Comparison of ENCODE assay signal across 21 cellular contexts in the genomic region with DNA sequence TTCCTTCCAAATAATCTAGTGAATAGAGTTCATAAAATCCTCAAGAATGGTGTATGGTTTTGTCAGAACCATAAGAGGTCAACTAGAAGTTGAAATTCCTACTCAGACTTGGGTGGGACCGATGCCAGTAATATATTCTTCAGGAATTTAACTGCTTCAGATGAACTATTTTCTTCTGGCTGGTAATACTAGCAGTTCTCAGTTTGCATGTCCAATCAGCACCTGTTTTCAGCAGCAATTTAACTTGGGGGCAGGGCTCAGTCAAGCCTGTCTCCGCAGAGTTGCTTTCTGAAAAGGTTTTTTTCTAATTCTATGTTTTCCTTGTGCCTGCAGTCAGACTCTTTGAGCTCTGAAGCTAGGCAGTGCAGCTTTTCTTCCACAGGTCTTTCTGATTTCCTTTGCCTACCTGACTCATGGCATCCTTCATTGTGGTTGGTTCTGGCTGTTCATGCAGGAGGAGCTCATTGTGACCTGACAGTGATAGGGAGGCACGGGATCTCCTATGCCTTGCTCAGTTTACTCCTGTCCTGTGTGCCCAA. TPM values are rescaled to one million over a fixed set of nuclear protein-coding genes. Genes with fewer than 3 reads are reported as not detected.
A peak's percentile ranks its signal among the peaks of the same experiment; 100 is the strongest.
DNase-seq lines count a peak whose midpoint lies in the region; ATAC-seq, FAIRE-seq and TF ChIP-seq lines count a peak whose summit lies in the region.
"Had no signal": no experiment of that assay in that cellular context is flagged by ENCODE, and none has a peak within 500 bp of the region (broad histone marks: within the 10 kb centered on the region; RNA-seq: fewer than 3 reads in every experiment).

No MANE protein-coding gene starts in this region.

- H3K36me3 ChIP-seq in H1 (ENCODE audit: control insufficient read depth in 2 of 4, insufficient read depth in 4 of 4, low read length in 3 of 4) (no peaks in the 10 kb centered on the region), MG63 (no peaks in the 10 kb centered on the region)

- no peaks in the 10 kb centered on the region for H3K79me2 ChIP-seq in H1 (ENCODE audit: control insufficient read depth in 1 of 2, insufficient read depth in 2 of 2, low read length in 2 of 2)

- no peak for TF ChIP-seq POLR2A in H1 (IDR thresholded peaks at IDR 0.05; ENCODE audit: control extremely low read depth in 1 of 2, low read depth in 2 of 2, low read length in 2 of 2)

- no peaks in the 10 kb centered on the region; a peak in 1 of 7 replicates for H3K4me1 ChIP-seq in H1 (replicated peaks in 1 of 4; ENCODE audit: control insufficient read depth in 3 of 4, insufficient read depth in 4 of 4, low read length in 3 of 4)

- H3K4me2 ChIP-seq in H1 (ENCODE audit: insufficient read depth in 1 of 2, low read depth in 2 of 2, low read length in 2 of 2), result no peak overlapping the region

- no peak for TF ChIP-seq EP300 in H1 (IDR thresholded peaks at IDR 0.05; ENCODE audit: borderline replicate concordance in 1 of 2, low read depth in 2 of 2, low read length in 2 of 2)

- POLR2A ChIA-PET in H1 (lab: Charles Lee; ENCODE audit: partially characterized antibody), result interaction anchor here (1.1 to 1.8 kb wide), 2 partner anchors 18 to 21 kb away, joined by 3 to 5 read pairs; no protein-coding TSS in a partner anchor

- TF ChIP-seq RAD21 in H1 (IDR thresholded peaks at IDR 0.05 in 1 of 2, conservative IDR thresholded peaks at IDR 0.05 in 1 of 2; ENCODE audit: low read depth in 2 of 2, low read length in 2 of 2), result no peak

- no peaks in the 10 kb centered on the region for H4K20me1 ChIP-seq in H1 (replicated peaks in 1 of 2; ENCODE audit: control insufficient read depth in 1 of 2, insufficient read depth in 2 of 2, low read length in 2 of 2)

- ATAC-seq in HG03103 (IDR thresholded peaks at IDR 0.05; ENCODE audit: low read depth, unreplicated experiment), result peak; percentile 87
- ATAC-seq in GM21576 (IDR thresholded peaks at IDR 0.05; ENCODE audit: unreplicated experiment), result no peak
- ATAC-seq in HG03097 (IDR thresholded peaks at IDR 0.05; ENCODE audit: low FRiP score, unreplicated experiment), result no peak
- ATAC-seq: activated CD4-positive, alpha-beta T cell treated with anti-CD3 and anti-CD28 coated beads for 36 hours; right cardiac atrium; stimulated activated naive CD8-positive, alpha-beta T cell treated with anti-CD3 and anti-CD28 coated beads, Interleukin-15, amount 100 ng/mL, for 72 hours had no signal

- no peak overlapping the region for H3K23ac ChIP-seq in H1 (ENCODE audit: insufficient read length)

- CTCF ChIA-PET in H1 (lab: Charles Lee; ENCODE audit: partially characterized antibody), result no interaction called here

- no peak overlapping the region for H3K18ac ChIP-seq in H1 (ENCODE audit: extremely low read depth, low read length)

- H4K91ac ChIP-seq in H1 (replicated peaks; ENCODE audit: insufficient read length, low read length), result no peak overlapping the region

- no peak overlapping the region for H2AK5ac ChIP-seq in H1 (ENCODE audit: low read depth, low read length)

- H3K27ac ChIP-seq in H1 (ENCODE audit: low read depth, low read length), result no peak overlapping the region

- DNase-seq in AG10803 (ENCODE audit: low read depth) (peak; percentile 22), H1 (ENCODE audit: low read depth in 1 of 2, low spot score in 2 of 2) (no peak), T-helper 9 cell (no peak), MG63 (no peak)
- DNase-seq: ACHN; activated CD4-positive, alpha-beta T cell treated with anti-CD3 and anti-CD28 coated beads for 36 hours; activated effector memory CD4-positive, alpha-beta T cell treated with anti-CD3 and anti-CD28 coated beads, Interleukin-2, amount 50 U/mL, for 16 hours; amygdala; CD4-positive, CD25-positive, alpha-beta regulatory T cell; cortex of kidney; DND-41; NCI-H2081 treated with DMSO at 0.1 percent for 48 hours; NCI-H82; right cardiac atrium; stimulated activated naive CD8-positive, alpha-beta T cell treated with anti-CD3 and anti-CD28 coated beads, Interleukin-15, amount 100 ng/mL, for 72 hours had no signal

- no peak overlapping the region for H3K56ac ChIP-seq in H1 (replicated peaks; ENCODE audit: insufficient read length, low read depth, low read length)

- H2BK5ac ChIP-seq in H1 (ENCODE audit: low read depth, low read length), result no peak overlapping the region

- FAIRE-seq in H1 (lab: Jason Lieb, UNC), result peak; percentile 7
- FAIRE-seq: endothelial cell of umbilical vein had no signal

- peak overlapping the region; percentile 44; the same call in 1 of the 2 replicates for H2AFZ ChIP-seq in H1 (ENCODE audit: low read length)

- H2BK12ac ChIP-seq in H1 (ENCODE audit: low read depth, low read length), result no peak overlapping the region

- peak overlapping the region in 2 of 3 experiments; percentile 1 to 35 for H3K4me3 Mint-ChIP-seq in nephron
- H3K4me3 Mint-ChIP-seq: activated CD4-positive, alpha-beta T cell treated with anti-CD3 and anti-CD28 coated beads for 36 hours; CD4-positive, CD25-positive, alpha-beta regulatory T cell; memory B cell; stimulated activated naive CD8-positive, alpha-beta T cell treated with anti-CD3 and anti-CD28 coated beads, Interleukin-15, amount 100 ng/mL, for 72 hours had no signal

- H3K36me3 Mint-ChIP-seq in nephron (ENCODE audit: low read depth), result no peaks in the 10 kb centered on the region
- H3K36me3 Mint-ChIP-seq: CD4-positive, CD25-positive, alpha-beta regulatory T cell; memory B cell had no signal

- H2BK120ac ChIP-seq in H1 (replicated peaks; ENCODE audit: low read depth, low read length), result no peak overlapping the region

- H3K23me2 ChIP-seq in H1 (ENCODE audit: low read depth, low read length), result no peaks in the 10 kb centered on the region

- H3K79me1 ChIP-seq in H1 (ENCODE audit: low read depth, low read length), result no peaks in the 10 kb centered on the region

- H3K27ac Mint-ChIP-seq in nephron, result peak overlapping the region; percentile 78 to 87 (median 87)
- H3K27ac Mint-ChIP-seq: activated CD4-positive, alpha-beta T cell treated with anti-CD3 and anti-CD28 coated beads for 36 hours; CD4-positive, CD25-positive, alpha-beta regulatory T cell; memory B cell; stimulated activated naive CD8-positive, alpha-beta T cell treated with anti-CD3 and anti-CD28 coated beads, Interleukin-15, amount 100 ng/mL, for 72 hours had no signal

- no peak overlapping the region for H4K5ac ChIP-seq in H1 (ENCODE audit: insufficient read length, low read depth, low read length)

- no peaks in the 10 kb centered on the region for H3K9me3 Mint-ChIP-seq in nephron
- H3K9me3 Mint-ChIP-seq: memory B cell; stimulated activated naive CD8-positive, alpha-beta T cell treated with anti-CD3 and anti-CD28 coated beads, Interleukin-15, amount 100 ng/mL, for 72 hours had no signal

- no peak overlapping the region for H2BK15ac ChIP-seq in H1 (ENCODE audit: low read length)

- WGBS in H1 (ENCODE audit: extremely low coverage in 1 of 2, insufficient coverage in 1 of 2, insufficient read length in 1 of 2, insufficient replicate concordance in 2 of 2, low coverage in 1 of 2, low lambda C conversion rate in 2 of 2, missing lambda C conversion rate in 1 of 2), 2 experiments, result 65% methylated on average over 3 of the region's 3 CpGs; no CpG with 5 or more reads in 1 of the 2 experiments

- H3K27me3 Mint-ChIP-seq in nephron (ENCODE audit: low read depth), result no peaks in the 10 kb centered on the region
- H3K27me3 Mint-ChIP-seq: CD4-positive, CD25-positive, alpha-beta regulatory T cell; memory B cell had no signal

- peaks cover 38% of the 10 kb centered on the region for H3K4me1 Mint-ChIP-seq in nephron
- H3K4me1 Mint-ChIP-seq: activated CD4-positive, alpha-beta T cell treated with anti-CD3 and anti-CD28 coated beads for 36 hours; memory B cell; stimulated activated naive CD8-positive, alpha-beta T cell treated with anti-CD3 and anti-CD28 coated beads, Interleukin-15, amount 100 ng/mL, for 72 hours had no signal

- no peak for TF ChIP-seq CTCF in AG10803 (conservative IDR thresholded peaks at IDR 0.05; ENCODE audit: low read length)
- no peak for TF ChIP-seq CTCF in H1 (IDR thresholded peaks at IDR 0.05; ENCODE audit: control extremely low read depth in 1 of 3, insufficient read depth in 1 of 3, low read depth in 1 of 3, low read length in 3 of 3)
- TF ChIP-seq CTCF in nephron (IDR thresholded peaks at IDR 0.05; ENCODE audit: unreplicated experiment in 3 of 3), result no peak

- H4K8ac ChIP-seq in H1 (ENCODE audit: extremely low read depth, insufficient read depth, low read length), result no peak overlapping the region

- H3K9me3 ChIP-seq in H1 (ENCODE audit: insufficient read depth in 2 of 2, low read depth in 1 of 2, low read length in 1 of 2) (peaks cover 0 to 4% of the 10 kb centered on the region in 2 experiments; a peak in 1 of 4 replicates), MG63 (no peaks in the 10 kb centered on the region)

- H3K4ac ChIP-seq in H1 (replicated peaks; ENCODE audit: insufficient read length, low read depth, low read length), result no peak overlapping the region

- no peak overlapping the region for H3K14ac ChIP-seq in H1 (ENCODE audit: insufficient read length)

- H2BK20ac ChIP-seq in H1 (ENCODE audit: low read length), result no peak overlapping the region

- no peak overlapping the region for H3K9ac ChIP-seq in H1 (replicated peaks in 1 of 4; ENCODE audit: extremely low read depth in 1 of 4, low read depth in 3 of 4, low read length in 3 of 4)

- H3K27me3 ChIP-seq in H1 (replicated peaks in 1 of 4; ENCODE audit: control insufficient read depth in 3 of 4, extremely low read depth in 1 of 4, insufficient read depth in 3 of 4, low read length in 3 of 4) (no peaks in the 10 kb centered on the region), MG63 (no peaks in the 10 kb centered on the region)

- no peak overlapping the region for H3K4me3 ChIP-seq in AG10803 (ENCODE audit: low read length)
- no peak overlapping the region for H3K4me3 ChIP-seq in H1 (ENCODE audit: extremely low read depth in 1 of 4, insufficient read depth in 2 of 4, low read depth in 3 of 4, low read length in 4 of 4)
- H3K4me3 ChIP-seq in MG63, result no peak overlapping the region

TF ChIP-seq in H1, 55 proteins besides CTCF, POLR2A, EP300 and RAD21 (continues in another document):
- no peak for TF ChIP-seq JUN (IDR thresholded peaks at IDR 0.05; ENCODE audit: low read depth, low read length)
- no peak for TF ChIP-seq CBX5 (IDR thresholded peaks at IDR 0.05; ENCODE audit: low read depth, low read length)
- no peak for TF ChIP-seq RFX5 (IDR thresholded peaks at IDR 0.05; ENCODE audit: borderline replicate concordance, low read depth, low read length)
- TF ChIP-seq CEBPB (IDR thresholded peaks at IDR 0.05; ENCODE audit: low read depth, low read length), result no peak

RNA-seq across cellular contexts. Expression of gene FMR1, which starts 17.3 kb away (rescaled TPM):
- 43.6 and 49.4 TPM in 2 replicates for total RNA-seq in H1 (2021; fragmentation: NEBNext Ultra II Directional; extraction: Animal tissue kit (Norgen Biotek cat#: 25700))
- polyA plus RNA-seq in H1 (2011; rRNA removed), result 10.8 and 15.2 TPM in 2 replicates
- 22.8 TPM for polyA plus RNA-seq in H1 (2011; cell fraction: cytosol; rRNA removed)
- polyA plus RNA-seq in H1 (2011; cell fraction: nucleus; rRNA removed), result 21.4 TPM
- polyA plus RNA-seq in H1 (2012, experiment 1 of 2), result 33.8 to 51.8 TPM (median 42.0 TPM) in 4 replicates
- polyA plus RNA-seq in H1 (2012, experiment 2 of 2), result 2.9 TPM
- 31.5 TPM for polyA plus RNA-seq in H1 (2013, experiment 1 of 2)
- polyA plus RNA-seq in H1 (2013, experiment 2 of 2), result 28.9 TPM
- 21.2 and 37.4 TPM in 2 replicates for polyA minus RNA-seq in H1 (2011; rRNA and poly(A)+ RNA removed)
- polyA minus RNA-seq in H1 (2011; cell fraction: cytosol; rRNA and poly(A)+ RNA removed), result 23.8 TPM
- polyA minus RNA-seq in H1 (2011; cell fraction: nucleus; rRNA and poly(A)+ RNA removed), result 55.2 TPM
- 20.3 and 42.7 TPM in 2 replicates for total RNA-seq in MG63 (2014; rRNA removed; shearing (Covaris generic); ENCODE audit: low replicate concordance)
